Comparison of ENCODE assay signal across 2 cellular contexts in the genomic region with DNA sequence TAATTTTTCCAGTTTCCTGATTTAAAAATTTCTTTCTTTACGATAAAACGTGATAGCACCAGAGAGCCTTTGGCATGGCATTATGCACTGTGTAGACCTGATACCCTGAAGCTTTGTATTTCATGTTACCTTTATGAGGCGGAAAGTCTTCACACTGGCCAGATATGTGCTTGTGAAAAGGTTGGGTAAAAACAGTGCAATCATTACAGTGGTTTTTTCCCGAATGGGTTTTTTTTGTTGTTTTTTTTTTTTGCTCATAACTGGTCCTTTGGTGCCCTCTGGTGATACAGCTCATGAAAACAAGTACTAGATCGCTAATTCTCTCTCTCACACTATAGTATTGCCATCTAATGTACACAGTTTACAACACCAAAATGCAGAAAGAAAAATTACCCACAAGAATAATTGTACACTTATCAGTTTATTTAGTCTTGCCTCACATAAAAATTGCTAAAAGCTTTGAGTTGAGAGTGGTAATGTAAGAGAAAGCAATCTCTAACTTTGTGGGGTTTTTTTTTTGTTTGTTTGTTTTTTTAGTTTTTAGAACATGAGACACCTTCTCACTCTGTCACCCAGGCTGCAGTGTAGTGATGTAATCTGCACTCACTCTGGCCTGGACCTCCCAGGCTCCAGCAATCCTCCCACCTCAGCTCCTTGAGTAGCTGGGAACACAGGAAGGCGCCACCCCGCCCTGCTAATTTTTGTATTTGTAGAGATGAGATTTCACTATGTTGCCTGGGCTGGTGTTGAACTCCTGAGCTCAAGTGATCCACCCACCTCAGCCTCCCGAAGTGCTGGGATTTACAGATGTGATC.
TF ChIP-seq lines count a peak whose summit lies in the region.

No MANE protein-coding gene starts in this region.

TF ChIP-seq in GM23338, 12 proteins besides CTCF, POLR2A, EP300 and RAD21 (continued from another document):
- TF ChIP-seq, protein P1, sequence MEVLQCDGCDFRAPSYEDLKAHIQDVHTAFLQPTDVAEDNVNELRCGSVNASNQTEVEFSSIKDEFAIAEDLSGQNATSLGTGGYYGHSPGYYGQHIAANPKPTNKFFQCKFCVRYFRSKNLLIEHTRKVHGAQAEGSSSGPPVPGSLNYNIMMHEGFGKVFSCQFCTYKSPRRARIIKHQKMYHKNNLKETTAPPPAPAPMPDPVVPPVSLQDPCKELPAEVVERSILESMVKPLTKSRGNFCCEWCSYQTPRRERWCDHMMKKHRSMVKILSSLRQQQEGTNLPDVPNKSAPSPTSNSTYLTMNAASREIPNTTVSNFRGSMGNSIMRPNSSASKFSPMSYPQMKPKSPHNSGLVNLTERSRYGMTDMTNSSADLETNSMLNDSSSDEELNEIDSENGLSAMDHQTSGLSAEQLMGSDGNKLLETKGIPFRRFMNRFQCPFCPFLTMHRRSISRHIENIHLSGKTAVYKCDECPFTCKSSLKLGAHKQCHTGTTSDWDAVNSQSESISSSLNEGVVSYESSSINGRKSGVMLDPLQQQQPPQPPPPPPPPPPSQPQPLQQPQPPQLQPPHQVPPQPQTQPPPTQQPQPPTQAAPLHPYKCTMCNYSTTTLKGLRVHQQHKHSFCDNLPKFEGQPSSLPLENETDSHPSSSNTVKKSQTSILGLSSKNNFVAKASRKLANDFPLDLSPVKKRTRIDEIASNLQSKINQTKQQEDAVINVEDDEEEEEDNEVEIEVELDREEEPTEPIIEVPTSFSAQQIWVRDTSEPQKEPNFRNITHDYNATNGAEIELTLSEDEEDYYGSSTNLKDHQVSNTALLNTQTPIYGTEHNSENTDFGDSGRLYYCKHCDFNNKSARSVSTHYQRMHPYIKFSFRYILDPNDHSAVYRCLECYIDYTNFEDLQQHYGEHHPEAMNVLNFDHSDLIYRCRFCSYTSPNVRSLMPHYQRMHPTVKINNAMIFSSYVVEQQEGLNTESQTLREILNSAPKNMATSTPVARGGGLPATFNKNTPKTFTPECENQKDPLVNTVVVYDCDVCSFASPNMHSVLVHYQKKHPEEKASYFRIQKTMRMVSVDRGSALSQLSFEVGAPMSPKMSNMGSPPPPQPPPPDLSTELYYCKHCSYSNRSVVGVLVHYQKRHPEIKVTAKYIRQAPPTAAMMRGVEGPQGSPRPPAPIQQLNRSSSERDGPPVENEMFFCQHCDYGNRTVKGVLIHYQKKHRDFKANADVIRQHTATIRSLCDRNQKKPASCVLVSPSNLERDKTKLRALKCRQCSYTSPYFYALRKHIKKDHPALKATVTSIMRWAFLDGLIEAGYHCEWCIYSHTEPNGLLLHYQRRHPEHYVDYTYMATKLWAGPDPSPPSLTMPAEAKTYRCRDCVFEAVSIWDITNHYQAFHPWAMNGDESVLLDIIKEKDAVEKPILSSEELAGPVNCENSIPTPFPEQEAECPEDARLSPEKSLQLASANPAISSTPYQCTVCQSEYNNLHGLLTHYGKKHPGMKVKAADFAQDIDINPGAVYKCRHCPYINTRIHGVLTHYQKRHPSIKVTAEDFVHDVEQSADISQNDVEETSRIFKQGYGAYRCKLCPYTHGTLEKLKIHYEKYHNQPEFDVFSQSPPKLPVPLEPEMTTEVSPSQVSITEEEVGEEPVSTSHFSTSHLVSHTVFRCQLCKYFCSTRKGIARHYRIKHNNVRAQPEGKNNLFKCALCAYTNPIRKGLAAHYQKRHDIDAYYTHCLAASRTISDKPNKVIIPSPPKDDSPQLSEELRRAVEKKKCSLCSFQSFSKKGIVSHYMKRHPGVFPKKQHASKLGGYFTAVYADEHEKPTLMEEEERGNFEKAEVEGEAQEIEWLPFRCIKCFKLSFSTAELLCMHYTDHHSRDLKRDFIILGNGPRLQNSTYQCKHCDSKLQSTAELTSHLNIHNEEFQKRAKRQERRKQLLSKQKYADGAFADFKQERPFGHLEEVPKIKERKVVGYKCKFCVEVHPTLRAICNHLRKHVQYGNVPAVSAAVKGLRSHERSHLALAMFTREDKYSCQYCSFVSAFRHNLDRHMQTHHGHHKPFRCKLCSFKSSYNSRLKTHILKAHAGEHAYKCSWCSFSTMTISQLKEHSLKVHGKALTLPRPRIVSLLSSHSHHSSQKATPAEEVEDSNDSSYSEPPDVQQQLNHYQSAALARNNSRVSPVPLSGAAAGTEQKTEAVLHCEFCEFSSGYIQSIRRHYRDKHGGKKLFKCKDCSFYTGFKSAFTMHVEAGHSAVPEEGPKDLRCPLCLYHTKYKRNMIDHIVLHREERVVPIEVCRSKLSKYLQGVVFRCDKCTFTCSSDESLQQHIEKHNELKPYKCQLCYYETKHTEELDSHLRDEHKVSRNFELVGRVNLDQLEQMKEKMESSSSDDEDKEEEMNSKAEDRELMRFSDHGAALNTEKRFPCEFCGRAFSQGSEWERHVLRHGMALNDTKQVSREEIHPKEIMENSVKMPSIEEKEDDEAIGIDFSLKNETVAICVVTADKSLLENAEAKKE (CRISPR knock-in tag; IDR thresholded peaks at IDR 0.05), result no peak
- TF ChIP-seq STAT1 (IDR thresholded peaks at IDR 0.05; ENCODE audit: unreplicated experiment), result no peak
- TF ChIP-seq ZNF331 (CRISPR knock-in tag; IDR thresholded peaks at IDR 0.05; ENCODE audit: low read depth), result no peak
- TF ChIP-seq CREB1 (CRISPR knock-in tag; IDR thresholded peaks at IDR 0.05; ENCODE audit: low read depth), result no peak

TF ChIP-seq in K562, 482 proteins besides CTCF, POLR2A, EP300 and RAD21 (continued from another document):
- TF ChIP-seq, protein P2, sequence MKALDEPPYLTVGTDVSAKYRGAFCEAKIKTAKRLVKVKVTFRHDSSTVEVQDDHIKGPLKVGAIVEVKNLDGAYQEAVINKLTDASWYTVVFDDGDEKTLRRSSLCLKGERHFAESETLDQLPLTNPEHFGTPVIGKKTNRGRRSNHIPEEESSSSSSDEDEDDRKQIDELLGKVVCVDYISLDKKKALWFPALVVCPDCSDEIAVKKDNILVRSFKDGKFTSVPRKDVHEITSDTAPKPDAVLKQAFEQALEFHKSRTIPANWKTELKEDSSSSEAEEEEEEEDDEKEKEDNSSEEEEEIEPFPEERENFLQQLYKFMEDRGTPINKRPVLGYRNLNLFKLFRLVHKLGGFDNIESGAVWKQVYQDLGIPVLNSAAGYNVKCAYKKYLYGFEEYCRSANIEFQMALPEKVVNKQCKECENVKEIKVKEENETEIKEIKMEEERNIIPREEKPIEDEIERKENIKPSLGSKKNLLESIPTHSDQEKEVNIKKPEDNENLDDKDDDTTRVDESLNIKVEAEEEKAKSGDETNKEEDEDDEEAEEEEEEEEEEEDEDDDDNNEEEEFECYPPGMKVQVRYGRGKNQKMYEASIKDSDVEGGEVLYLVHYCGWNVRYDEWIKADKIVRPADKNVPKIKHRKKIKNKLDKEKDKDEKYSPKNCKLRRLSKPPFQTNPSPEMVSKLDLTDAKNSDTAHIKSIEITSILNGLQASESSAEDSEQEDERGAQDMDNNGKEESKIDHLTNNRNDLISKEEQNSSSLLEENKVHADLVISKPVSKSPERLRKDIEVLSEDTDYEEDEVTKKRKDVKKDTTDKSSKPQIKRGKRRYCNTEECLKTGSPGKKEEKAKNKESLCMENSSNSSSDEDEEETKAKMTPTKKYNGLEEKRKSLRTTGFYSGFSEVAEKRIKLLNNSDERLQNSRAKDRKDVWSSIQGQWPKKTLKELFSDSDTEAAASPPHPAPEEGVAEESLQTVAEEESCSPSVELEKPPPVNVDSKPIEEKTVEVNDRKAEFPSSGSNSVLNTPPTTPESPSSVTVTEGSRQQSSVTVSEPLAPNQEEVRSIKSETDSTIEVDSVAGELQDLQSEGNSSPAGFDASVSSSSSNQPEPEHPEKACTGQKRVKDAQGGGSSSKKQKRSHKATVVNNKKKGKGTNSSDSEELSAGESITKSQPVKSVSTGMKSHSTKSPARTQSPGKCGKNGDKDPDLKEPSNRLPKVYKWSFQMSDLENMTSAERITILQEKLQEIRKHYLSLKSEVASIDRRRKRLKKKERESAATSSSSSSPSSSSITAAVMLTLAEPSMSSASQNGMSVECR (CRISPR knock-in tag; IDR thresholded peaks at IDR 0.05), result no peak
- TF ChIP-seq MEIS2 (IDR thresholded peaks at IDR 0.05; ENCODE audit: partially characterized antibody) (no peak), SRF (CRISPR knock-in tag; IDR thresholded peaks at IDR 0.05) (no peak), CC2D1A (IDR thresholded peaks at IDR 0.05) (peak; percentile 63; the same call in 1 of the 2 replicates), SUPT5H (IDR thresholded peaks at IDR 0.05) (no peak), DIDO1 (tag; IDR thresholded peaks at IDR 0.05; ENCODE audit: low read depth) (no peak), ZNF830 (CRISPR knock-in tag; IDR thresholded peaks at IDR 0.05) (no peak), ZFP36 (IDR thresholded peaks at IDR 0.05; ENCODE audit: low read depth, low read length, partially characterized antibody) (no peak), ZFPM2 (CRISPR knock-in tag; IDR thresholded peaks at IDR 0.05) (no peak), TEAD4 (IDR thresholded peaks at IDR 0.05; ENCODE audit: low read length) (no peak), TEAD4 (CRISPR knock-in tag; IDR thresholded peaks at IDR 0.05; ENCODE audit: borderline replicate concordance) (no peak), ZNF384 (IDR thresholded peaks at IDR 0.05; ENCODE audit: low read depth, low read length) (peak; percentile 96), MYC (IDR thresholded peaks at IDR 0.05; ENCODE audit: low read depth, low read length) (no peak), MYC (CRISPR knock-in tag; IDR thresholded peaks at IDR 0.05; ENCODE audit: borderline replicate concordance, low read depth) (no peak)
- TF ChIP-seq, protein P3, sequence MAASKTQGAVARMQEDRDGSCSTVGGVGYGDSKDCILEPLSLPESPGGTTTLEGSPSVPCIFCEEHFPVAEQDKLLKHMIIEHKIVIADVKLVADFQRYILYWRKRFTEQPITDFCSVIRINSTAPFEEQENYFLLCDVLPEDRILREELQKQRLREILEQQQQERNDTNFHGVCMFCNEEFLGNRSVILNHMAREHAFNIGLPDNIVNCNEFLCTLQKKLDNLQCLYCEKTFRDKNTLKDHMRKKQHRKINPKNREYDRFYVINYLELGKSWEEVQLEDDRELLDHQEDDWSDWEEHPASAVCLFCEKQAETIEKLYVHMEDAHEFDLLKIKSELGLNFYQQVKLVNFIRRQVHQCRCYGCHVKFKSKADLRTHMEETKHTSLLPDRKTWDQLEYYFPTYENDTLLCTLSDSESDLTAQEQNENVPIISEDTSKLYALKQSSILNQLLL (CRISPR knock-in tag; IDR thresholded peaks at IDR 0.05; ENCODE audit: borderline replicate concordance), result no peak
- TF ChIP-seq, protein P4, sequence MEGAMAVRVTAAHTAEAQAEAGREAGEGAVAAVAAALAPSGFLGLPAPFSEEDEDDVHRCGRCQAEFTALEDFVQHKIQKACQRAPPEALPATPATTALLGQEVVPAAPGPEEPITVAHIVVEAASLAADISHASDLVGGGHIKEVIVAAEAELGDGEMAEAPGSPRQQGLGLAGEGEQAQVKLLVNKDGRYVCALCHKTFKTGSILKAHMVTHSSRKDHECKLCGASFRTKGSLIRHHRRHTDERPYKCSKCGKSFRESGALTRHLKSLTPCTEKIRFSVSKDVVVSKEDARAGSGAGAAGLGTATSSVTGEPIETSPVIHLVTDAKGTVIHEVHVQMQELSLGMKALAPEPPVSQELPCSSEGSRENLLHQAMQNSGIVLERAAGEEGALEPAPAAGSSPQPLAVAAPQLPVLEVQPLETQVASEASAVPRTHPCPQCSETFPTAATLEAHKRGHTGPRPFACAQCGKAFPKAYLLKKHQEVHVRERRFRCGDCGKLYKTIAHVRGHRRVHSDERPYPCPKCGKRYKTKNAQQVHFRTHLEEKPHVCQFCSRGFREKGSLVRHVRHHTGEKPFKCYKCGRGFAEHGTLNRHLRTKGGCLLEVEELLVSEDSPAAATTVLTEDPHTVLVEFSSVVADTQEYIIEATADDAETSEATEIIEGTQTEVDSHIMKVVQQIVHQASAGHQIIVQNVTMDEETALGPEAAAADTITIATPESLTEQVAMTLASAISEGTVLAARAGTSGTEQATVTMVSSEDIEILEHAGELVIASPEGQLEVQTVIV (CRISPR knock-in tag; IDR thresholded peaks at IDR 0.05; ENCODE audit: borderline replicate concordance), result no peak
- TF ChIP-seq, protein P5, sequence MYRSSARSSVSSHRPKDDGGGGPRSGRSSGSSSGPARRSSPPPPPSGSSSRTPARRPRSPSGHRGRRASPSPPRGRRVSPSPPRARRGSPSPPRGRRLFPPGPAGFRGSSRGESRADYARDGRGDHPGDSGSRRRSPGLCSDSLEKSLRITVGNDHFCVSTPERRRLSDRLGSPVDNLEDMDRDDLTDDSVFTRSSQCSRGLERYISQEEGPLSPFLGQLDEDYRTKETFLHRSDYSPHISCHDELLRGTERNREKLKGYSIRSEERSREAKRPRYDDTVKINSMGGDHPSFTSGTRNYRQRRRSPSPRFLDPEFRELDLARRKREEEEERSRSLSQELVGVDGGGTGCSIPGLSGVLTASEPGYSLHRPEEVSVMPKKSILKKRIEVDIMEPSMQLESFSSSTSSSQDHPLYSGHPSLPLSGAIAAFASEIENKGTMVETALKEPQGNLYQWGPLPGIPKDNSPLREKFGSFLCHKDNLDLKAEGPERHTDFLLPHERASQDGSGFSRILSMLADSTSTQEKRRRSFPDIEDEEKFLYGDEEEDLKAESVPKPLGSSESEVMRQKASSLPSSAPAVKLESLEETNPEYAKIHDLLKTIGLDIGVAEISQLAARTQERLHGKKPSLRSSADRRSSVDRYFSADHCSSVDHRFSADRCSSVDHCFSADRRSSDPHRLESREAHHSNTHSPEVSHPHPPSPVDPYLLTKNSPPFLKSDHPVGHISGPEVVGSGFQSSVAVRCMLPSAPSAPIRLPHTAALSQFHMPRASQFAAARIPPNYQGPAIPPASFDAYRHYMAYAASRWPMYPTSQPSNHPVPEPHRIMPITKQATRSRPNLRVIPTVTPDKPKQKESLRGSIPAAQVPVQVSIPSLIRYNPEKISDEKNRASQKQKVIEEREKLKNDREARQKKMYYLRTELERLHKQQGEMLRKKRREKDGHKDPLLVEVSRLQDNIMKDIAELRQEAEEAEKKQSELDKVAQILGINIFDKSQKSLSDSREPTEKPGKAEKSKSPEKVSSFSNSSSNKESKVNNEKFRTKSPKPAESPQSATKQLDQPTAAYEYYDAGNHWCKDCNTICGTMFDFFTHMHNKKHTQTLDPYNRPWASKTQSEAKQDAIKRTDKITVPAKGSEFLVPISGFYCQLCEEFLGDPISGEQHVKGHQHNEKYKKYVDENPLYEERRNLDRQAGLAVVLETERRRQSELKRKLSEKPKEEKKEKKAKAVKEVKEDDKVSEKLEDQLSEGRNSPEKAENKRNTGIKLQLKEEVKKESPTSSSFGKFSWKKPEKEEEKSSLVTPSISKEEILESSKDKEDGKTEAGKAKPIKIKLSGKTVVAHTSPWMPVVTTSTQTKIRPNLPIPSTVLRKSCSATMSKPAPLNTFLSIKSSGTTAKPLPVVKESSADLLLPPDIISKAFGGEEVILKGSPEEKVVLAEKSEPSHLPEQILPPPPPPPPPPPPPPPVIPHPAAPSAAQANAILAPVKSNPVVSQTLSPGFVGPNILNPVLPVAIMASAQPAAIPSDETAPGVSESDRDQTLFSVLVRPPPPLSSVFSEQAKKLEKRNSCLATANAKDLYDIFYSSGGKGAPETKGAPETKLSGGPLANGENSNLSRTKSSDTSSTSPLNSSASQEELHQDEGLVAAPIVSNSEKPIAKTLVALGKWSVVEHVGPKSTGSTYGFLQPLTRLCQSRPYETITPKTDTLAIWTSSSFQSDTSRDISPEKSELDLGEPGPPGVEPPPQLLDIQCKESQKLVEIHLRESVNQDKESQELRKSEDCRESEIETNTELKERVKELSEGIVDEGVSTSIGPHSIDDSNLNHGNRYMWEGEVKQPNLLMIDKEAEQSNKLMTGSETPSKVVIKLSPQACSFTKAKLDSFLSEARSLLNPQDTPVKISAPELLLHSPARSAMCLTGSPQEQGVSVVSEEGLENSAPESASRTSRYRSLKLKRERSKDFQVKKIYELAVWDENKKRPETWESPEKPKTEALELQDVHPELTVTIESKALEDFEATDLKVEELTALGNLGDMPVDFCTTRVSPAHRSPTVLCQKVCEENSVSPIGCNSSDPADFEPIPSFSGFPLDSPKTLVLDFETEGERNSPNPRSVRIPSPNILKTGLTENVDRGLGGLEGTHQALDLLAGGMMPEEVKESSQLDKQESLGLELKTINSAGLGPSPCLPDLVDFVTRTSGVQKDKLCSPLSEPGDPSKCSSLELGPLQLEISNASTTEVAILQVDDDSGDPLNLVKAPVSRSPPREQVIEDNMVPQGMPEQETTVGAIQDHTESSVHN (IDR thresholded peaks at IDR 0.05; ENCODE audit: borderline replicate concordance in 1 of 2, low read depth in 1 of 2), result no peak
